1 cellular context compared by ENCODE assay signal in the genomic region with DNA sequence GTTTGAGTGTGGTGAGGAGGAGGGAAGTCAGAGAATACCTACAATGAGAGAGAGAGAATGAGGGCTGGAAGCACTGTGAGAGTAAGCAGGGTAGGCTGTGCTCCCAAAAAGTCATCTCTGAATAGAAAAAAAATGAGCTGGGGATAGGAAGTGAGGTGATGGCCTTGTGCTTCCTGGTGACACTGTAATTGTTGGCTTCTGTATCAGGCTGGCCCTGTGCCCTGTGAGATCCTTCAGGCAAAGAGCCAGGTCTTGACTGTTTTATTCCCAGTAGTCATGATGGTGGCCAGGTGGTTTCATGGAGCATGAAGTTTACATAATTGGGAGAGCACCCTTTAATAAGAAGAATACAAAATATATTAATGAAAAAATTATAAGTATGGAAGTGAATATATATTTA.
TF ChIP-seq lines count a peak whose summit lies in the region.

No MANE protein-coding gene starts in this region.

TF ChIP-seq in GM23338, 12 proteins besides CTCF, POLR2A, EP300 and RAD21 (continued from another document):
- TF ChIP-seq EZH2 (IDR thresholded peaks at IDR 0.05; ENCODE audit: low read depth, unreplicated experiment) (no peak), POLR2AphosphoS5 (IDR thresholded peaks at IDR 0.05; ENCODE audit: low read depth) (no peak), STAT1 (IDR thresholded peaks at IDR 0.05; ENCODE audit: unreplicated experiment) (no peak), JUNB (IDR thresholded peaks at IDR 0.05; ENCODE audit: unreplicated experiment) (no peak), EZH2phosphoT487 (IDR thresholded peaks at IDR 0.05; ENCODE audit: unreplicated experiment) (no peak), ZNF331 (CRISPR knock-in tag; IDR thresholded peaks at IDR 0.05; ENCODE audit: low read depth) (no peak)
- TF ChIP-seq, protein P1, sequence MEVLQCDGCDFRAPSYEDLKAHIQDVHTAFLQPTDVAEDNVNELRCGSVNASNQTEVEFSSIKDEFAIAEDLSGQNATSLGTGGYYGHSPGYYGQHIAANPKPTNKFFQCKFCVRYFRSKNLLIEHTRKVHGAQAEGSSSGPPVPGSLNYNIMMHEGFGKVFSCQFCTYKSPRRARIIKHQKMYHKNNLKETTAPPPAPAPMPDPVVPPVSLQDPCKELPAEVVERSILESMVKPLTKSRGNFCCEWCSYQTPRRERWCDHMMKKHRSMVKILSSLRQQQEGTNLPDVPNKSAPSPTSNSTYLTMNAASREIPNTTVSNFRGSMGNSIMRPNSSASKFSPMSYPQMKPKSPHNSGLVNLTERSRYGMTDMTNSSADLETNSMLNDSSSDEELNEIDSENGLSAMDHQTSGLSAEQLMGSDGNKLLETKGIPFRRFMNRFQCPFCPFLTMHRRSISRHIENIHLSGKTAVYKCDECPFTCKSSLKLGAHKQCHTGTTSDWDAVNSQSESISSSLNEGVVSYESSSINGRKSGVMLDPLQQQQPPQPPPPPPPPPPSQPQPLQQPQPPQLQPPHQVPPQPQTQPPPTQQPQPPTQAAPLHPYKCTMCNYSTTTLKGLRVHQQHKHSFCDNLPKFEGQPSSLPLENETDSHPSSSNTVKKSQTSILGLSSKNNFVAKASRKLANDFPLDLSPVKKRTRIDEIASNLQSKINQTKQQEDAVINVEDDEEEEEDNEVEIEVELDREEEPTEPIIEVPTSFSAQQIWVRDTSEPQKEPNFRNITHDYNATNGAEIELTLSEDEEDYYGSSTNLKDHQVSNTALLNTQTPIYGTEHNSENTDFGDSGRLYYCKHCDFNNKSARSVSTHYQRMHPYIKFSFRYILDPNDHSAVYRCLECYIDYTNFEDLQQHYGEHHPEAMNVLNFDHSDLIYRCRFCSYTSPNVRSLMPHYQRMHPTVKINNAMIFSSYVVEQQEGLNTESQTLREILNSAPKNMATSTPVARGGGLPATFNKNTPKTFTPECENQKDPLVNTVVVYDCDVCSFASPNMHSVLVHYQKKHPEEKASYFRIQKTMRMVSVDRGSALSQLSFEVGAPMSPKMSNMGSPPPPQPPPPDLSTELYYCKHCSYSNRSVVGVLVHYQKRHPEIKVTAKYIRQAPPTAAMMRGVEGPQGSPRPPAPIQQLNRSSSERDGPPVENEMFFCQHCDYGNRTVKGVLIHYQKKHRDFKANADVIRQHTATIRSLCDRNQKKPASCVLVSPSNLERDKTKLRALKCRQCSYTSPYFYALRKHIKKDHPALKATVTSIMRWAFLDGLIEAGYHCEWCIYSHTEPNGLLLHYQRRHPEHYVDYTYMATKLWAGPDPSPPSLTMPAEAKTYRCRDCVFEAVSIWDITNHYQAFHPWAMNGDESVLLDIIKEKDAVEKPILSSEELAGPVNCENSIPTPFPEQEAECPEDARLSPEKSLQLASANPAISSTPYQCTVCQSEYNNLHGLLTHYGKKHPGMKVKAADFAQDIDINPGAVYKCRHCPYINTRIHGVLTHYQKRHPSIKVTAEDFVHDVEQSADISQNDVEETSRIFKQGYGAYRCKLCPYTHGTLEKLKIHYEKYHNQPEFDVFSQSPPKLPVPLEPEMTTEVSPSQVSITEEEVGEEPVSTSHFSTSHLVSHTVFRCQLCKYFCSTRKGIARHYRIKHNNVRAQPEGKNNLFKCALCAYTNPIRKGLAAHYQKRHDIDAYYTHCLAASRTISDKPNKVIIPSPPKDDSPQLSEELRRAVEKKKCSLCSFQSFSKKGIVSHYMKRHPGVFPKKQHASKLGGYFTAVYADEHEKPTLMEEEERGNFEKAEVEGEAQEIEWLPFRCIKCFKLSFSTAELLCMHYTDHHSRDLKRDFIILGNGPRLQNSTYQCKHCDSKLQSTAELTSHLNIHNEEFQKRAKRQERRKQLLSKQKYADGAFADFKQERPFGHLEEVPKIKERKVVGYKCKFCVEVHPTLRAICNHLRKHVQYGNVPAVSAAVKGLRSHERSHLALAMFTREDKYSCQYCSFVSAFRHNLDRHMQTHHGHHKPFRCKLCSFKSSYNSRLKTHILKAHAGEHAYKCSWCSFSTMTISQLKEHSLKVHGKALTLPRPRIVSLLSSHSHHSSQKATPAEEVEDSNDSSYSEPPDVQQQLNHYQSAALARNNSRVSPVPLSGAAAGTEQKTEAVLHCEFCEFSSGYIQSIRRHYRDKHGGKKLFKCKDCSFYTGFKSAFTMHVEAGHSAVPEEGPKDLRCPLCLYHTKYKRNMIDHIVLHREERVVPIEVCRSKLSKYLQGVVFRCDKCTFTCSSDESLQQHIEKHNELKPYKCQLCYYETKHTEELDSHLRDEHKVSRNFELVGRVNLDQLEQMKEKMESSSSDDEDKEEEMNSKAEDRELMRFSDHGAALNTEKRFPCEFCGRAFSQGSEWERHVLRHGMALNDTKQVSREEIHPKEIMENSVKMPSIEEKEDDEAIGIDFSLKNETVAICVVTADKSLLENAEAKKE (CRISPR knock-in tag; IDR thresholded peaks at IDR 0.05) = no peak
- TF ChIP-seq, protein P2, sequence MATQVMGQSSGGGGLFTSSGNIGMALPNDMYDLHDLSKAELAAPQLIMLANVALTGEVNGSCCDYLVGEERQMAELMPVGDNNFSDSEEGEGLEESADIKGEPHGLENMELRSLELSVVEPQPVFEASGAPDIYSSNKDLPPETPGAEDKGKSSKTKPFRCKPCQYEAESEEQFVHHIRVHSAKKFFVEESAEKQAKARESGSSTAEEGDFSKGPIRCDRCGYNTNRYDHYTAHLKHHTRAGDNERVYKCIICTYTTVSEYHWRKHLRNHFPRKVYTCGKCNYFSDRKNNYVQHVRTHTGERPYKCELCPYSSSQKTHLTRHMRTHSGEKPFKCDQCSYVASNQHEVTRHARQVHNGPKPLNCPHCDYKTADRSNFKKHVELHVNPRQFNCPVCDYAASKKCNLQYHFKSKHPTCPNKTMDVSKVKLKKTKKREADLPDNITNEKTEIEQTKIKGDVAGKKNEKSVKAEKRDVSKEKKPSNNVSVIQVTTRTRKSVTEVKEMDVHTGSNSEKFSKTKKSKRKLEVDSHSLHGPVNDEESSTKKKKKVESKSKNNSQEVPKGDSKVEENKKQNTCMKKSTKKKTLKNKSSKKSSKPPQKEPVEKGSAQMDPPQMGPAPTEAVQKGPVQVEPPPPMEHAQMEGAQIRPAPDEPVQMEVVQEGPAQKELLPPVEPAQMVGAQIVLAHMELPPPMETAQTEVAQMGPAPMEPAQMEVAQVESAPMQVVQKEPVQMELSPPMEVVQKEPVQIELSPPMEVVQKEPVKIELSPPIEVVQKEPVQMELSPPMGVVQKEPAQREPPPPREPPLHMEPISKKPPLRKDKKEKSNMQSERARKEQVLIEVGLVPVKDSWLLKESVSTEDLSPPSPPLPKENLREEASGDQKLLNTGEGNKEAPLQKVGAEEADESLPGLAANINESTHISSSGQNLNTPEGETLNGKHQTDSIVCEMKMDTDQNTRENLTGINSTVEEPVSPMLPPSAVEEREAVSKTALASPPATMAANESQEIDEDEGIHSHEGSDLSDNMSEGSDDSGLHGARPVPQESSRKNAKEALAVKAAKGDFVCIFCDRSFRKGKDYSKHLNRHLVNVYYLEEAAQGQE (IDR thresholded peaks at IDR 0.05; ENCODE audit: unreplicated experiment) = no peak
